24 cellular contexts compared by ENCODE assay signal in genomic region chr2:221130431-221130830, GRCh38.
"Had no signal": no experiment of that assay in that cellular context is flagged by ENCODE, and none has a peak within 500 bp of the region (broad histone marks: within the 10 kb centered on the region; RNA-seq: fewer than 3 reads in every experiment).

No MANE protein-coding gene starts in this region.

- H3K4me2 ChIP-seq: hepatocyte, smooth muscle cell had no signal

- H3K4me3 ChIP-seq: heart right ventricle, hepatocyte, left ventricle myocardium inferior, mucosa of descending colon, ovary, right atrium auricular region, right lobe of liver, smooth muscle cell, tibial nerve, uterus had no signal

- H3K27ac ChIP-seq: heart right ventricle, hepatocyte, left ventricle myocardium inferior, ovary, right atrium auricular region, right lobe of liver, tibial nerve, uterus had no signal

- H3K27me3 Mint-ChIP-seq: memory B cell; progenitor cell of endocrine pancreas; stimulated activated naive CD8-positive, alpha-beta T cell treated with anti-CD3 and anti-CD28 coated beads, Interleukin-15, Interleukin-2, amounts not matched to agents 100 ng/mL and 50 ng/mL, for 24 hours; type B pancreatic cell had no signal

- H3K79me2 ChIP-seq: hepatocyte had no signal

- H3K36me3 ChIP-seq: heart right ventricle, left ventricle myocardium inferior, ovary, right atrium auricular region, right lobe of liver, tibial nerve, uterus had no signal

- H3K27ac Mint-ChIP-seq: memory B cell; naive thymus-derived CD4-positive, alpha-beta T cell; nephron progenitor cell; progenitor cell of endocrine pancreas; stimulated activated naive B cell treated with anti-CD40 and anti-IgM and Interleukin-4, amounts not matched to agents 10 μg/mL and 1 μg/mL and 100 μg/mL, for 72 hours; stimulated activated naive CD8-positive, alpha-beta T cell treated with anti-CD3 and anti-CD28 coated beads, Interleukin-15, Interleukin-2, amounts not matched to agents 100 ng/mL and 50 ng/mL, for 24 hours; type B pancreatic cell had no signal

- H2AFZ ChIP-seq: hepatocyte had no signal

- H3K4me1 Mint-ChIP-seq: memory B cell; naive thymus-derived CD4-positive, alpha-beta T cell; nephron progenitor cell; stimulated activated naive B cell treated with anti-CD40 and anti-IgM and Interleukin-4, amounts not matched to agents 10 μg/mL and 1 μg/mL and 100 μg/mL, for 72 hours had no signal

- H3K27me3 ChIP-seq: heart right ventricle, hepatocyte, ovary, right atrium auricular region, right lobe of liver, tibial nerve, uterus had no signal

- H3K4me1 ChIP-seq: heart right ventricle, right atrium auricular region, right lobe of liver, tibial nerve, uterus had no signal

- H3K4me3 Mint-ChIP-seq: memory B cell; naive thymus-derived CD4-positive, alpha-beta T cell; nephron progenitor cell; stimulated activated naive B cell treated with anti-CD40 and anti-IgM and Interleukin-4, amounts not matched to agents 10 μg/mL and 1 μg/mL and 100 μg/mL, for 72 hours; stimulated activated naive CD8-positive, alpha-beta T cell treated with anti-CD3 and anti-CD28 coated beads, Interleukin-15, Interleukin-2, amounts not matched to agents 100 ng/mL and 50 ng/mL, for 24 hours; type B pancreatic cell had no signal

- DNase-seq: heart right ventricle; islet precursor cell; left ventricle myocardium inferior; midbrain; mucosa of descending colon; naive thymus-derived CD4-positive, alpha-beta T cell; nephron progenitor cell; ovary; right lobe of liver; stimulated activated CD4-positive, alpha-beta T cell treated with anti-CD3 and anti-CD28 coated beads, Interleukin-1b, Interleukin-23, amount 100 ng/mL, for 48 hours; stimulated activated CD4-positive, alpha-beta T cell treated with anti-CD3 and anti-CD28 coated beads, Interleukin-2, amount 100 ng/mL, for 48 hours; stimulated activated CD4-positive, alpha-beta T cell treated with anti-CD3 and anti-CD28 coated beads, Interleukin-4, amount 100 ng/mL, for 4 hours; stimulated activated CD8-positive, alpha-beta memory T cell treated with anti-CD3 and anti-CD28 coated beads, Interleukin-4, amount 100 ng/mL, for 48 hours; stimulated activated naive B cell treated with anti-CD40 and anti-IgM and Interleukin-4, amounts not matched to agents 10 μg/mL and 1 μg/mL and 100 μg/mL, for 72 hours; substantia nigra; uterus had no signal

- ATAC-seq: heart right ventricle; mucosa of descending colon; naive thymus-derived CD4-positive, alpha-beta T cell; right lobe of liver; stimulated activated naive B cell treated with anti-CD40 and anti-IgM and Interleukin-4, amounts not matched to agents 10 μg/mL and 1 μg/mL and 100 μg/mL, for 72 hours had no signal

- H3K36me3 Mint-ChIP-seq: type B pancreatic cell had no signal

- H3K9me3 ChIP-seq: ovary, right atrium auricular region, right lobe of liver, tibial nerve, uterus had no signal
